ENCODE assay signal across 24 cellular contexts in the genomic region with DNA sequence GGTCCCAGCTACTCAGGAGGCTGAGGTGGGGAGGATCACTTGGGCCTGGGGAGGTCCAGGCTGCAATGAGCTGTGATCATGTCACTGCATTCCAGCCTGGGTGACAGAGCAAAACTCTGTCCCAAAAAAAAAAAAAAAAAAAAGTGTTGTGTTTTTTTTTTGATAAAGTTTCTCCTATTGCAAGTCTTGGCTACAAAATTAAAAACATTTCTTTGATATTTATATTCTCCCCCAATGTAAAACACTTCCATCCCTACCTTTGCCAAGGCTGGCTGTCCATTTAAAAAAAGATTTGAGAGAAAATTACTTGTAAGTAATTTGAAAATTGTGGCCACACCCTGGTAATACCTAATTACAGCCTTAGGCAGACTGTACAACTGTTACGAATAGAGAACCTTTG. TPM values are rescaled to one million over a fixed set of nuclear protein-coding genes. Genes with fewer than 3 reads are reported as not detected.
A peak's percentile ranks its signal among the peaks of the same experiment; 100 is the strongest.
DNase-seq lines count a peak whose midpoint lies in the region; ATAC-seq, FAIRE-seq and TF ChIP-seq lines count a peak whose summit lies in the region.
"Had no signal": no experiment of that assay in that cellular context is flagged by ENCODE, and none has a peak within 500 bp of the region (broad histone marks: within the 10 kb centered on the region; RNA-seq: fewer than 3 reads in every experiment).

No MANE protein-coding gene starts in this region.

- no peak for TF ChIP-seq POLR2A in K562 (conservative IDR thresholded peaks at IDR 0.05)

- H3K4me3 ChIP-seq in left ventricle myocardium inferior (no peak overlapping the region), heart right ventricle (no peak overlapping the region), K562 (no peak overlapping the region)
- H3K4me3 ChIP-seq: A549, GM12878 had no signal

- TF ChIP-seq CTCF in left ventricle myocardium inferior (IDR thresholded peaks at IDR 0.05; ENCODE audit: borderline replicate concordance) (no peak), heart right ventricle (IDR thresholded peaks at IDR 0.05) (no peak), K562 (IDR thresholded peaks at IDR 0.05 in 2 of 3, conservative IDR thresholded peaks at IDR 0.05 in 1 of 3; ENCODE audit: insufficient read depth in 2 of 3, low read depth in 1 of 3, low read length in 3 of 3) (no peak)

- POLR2A ChIA-PET in K562 (lab: Yijun Ruan, JAX), result interaction anchor here (1.0 to 7.7 kb wide), 3 partner anchors 10 to 13 kb away, joined by 3 to 35 read pairs (median 9); a partner anchor contains a TSS

- H3K27ac ChIP-seq in left ventricle myocardium inferior (replicated peaks), result peak overlapping the region; percentile 56
- H3K27ac ChIP-seq in heart right ventricle, result peak overlapping the region in 2 of 10 donors; percentile 33 to 72
- H3K27ac ChIP-seq in K562 (ENCODE audit: extremely low read depth, low read depth, low read length), result no peak overlapping the region
- H3K27ac ChIP-seq: 22Rv1; A549; BLaER1 treated with 17β-estradiol and CSF1 and Interleukin-3, amounts not matched to agents 10 nM and 100 nM; C4-2B had no signal

- CTCF ChIA-PET in K562 (lab: Yijun Ruan, JAX; ENCODE audit: low intra/inter-chr PET ratio), result no interaction called here

- BruUV-seq in K562 (replicated peaks; lab: Mats Ljungman, UMichigan), result no TSS peak

- no peak overlapping the region for H3K4me2 ChIP-seq in K562 (ENCODE audit: insufficient read depth, low read length)
- H3K4me2 ChIP-seq: A549; BLaER1 treated with 17β-estradiol and CSF1 and Interleukin-3, amounts not matched to agents 10 nM and 100 nM had no signal

- H3K27me3 ChIP-seq in left ventricle myocardium inferior (ENCODE audit: low read depth), result no peaks in the 10 kb centered on the region
- no peaks in the 10 kb centered on the region for H3K27me3 ChIP-seq in heart right ventricle
- no peaks in the 10 kb centered on the region for H3K27me3 ChIP-seq in K562 (ENCODE audit: control insufficient read depth in 2 of 2, insufficient read depth in 2 of 2, low read length in 2 of 2)

- in situ Hi-C loops in K562 (cut with MboI), result no loop called here

- DNase-seq in left ventricle myocardium inferior (no peak), heart right ventricle (no peak), K562 (ENCODE audit: extremely low read depth in 1 of 4, low spot score in 3 of 4) (no peak), mesenteric fat pad (ENCODE audit: low spot score) (no peak), DMS 273 treated with DMSO at 0.1 percent for 48 hours (lab: John Stamatoyannopoulos, UW) (no peak)
- DNase-seq: AML-193; Caco-2; Calu3; CD4-positive, alpha-beta T cell; CD8-positive, alpha-beta T cell; DMS153; DMS53; DMS79; DND-41; EL; GDM1 had no signal

- H4K20me1 ChIP-seq in K562 (replicated peaks; ENCODE audit: control insufficient read depth, insufficient read depth, low read length), result no peaks in the 10 kb centered on the region
- H4K20me1 ChIP-seq: BLaER1 treated with 17β-estradiol and CSF1 and Interleukin-3, amounts not matched to agents 10 nM and 100 nM had no signal

- H3K9me3 ChIP-seq in left ventricle myocardium inferior (replicated peaks), result peaks cover 49% of the 10 kb centered on the region
- peaks cover 9 to 51% (median 35%) of the 10 kb centered on the region in 11 donors for H3K9me3 ChIP-seq in heart right ventricle
- H3K9me3 ChIP-seq in K562 (replicated peaks; ENCODE audit: control insufficient read depth, insufficient read depth, low read depth, low read length), result peaks cover 32% of the 10 kb centered on the region

- no peak for TF ChIP-seq EP300 in K562 (IDR thresholded peaks at IDR 0.05; ENCODE audit: low read length)

- no peak overlapping the region for H2AFZ ChIP-seq in K562 (ENCODE audit: low read depth, low read length)

- intact Hi-C loops in left ventricle myocardium inferior (cut with micrococcal nuclease), result no loop called here
- intact Hi-C loops in heart right ventricle (cut with DNase I), result no loop called here
- intact Hi-C loops in K562 (cut with micrococcal nuclease), result no loop called here

- peaks cover 52% of the 10 kb centered on the region for H3K36me3 ChIP-seq in left ventricle myocardium inferior
- H3K36me3 ChIP-seq in heart right ventricle, result peaks cover 15 to 56% (median 48%) of the 10 kb centered on the region in 9 donors
- H3K36me3 ChIP-seq in K562 (ENCODE audit: control insufficient read depth, insufficient read depth, low read length), result peaks cover 38% of the 10 kb centered on the region

- 92 to 94% methylated on average over 1 of the region's 1 CpG for WGBS in heart right ventricle, 2 donors
- 35% methylated on average over 1 of the region's 1 CpG for WGBS in K562 (ENCODE audit: insufficient coverage, low coverage, missing lambda C conversion rate)

- no peak for ATAC-seq in heart right ventricle
- ATAC-seq in K562, result no peak
- ATAC-seq: A549; CD8-positive, alpha-beta T cell; GM12878 had no signal

- FAIRE-seq in K562 (lab: Jason Lieb, UNC), result no peak
- FAIRE-seq: A549, D721Med, GM12878, GM12892, GM18507 had no signal

- no peaks in the 10 kb centered on the region for H3K9me1 ChIP-seq in K562 (ENCODE audit: control insufficient read depth, insufficient read depth, low read length)

- H3K9ac ChIP-seq in K562 (ENCODE audit: insufficient read depth in 1 of 2, low read depth in 2 of 2, low read length in 2 of 2), result no peak overlapping the region
- H3K9ac ChIP-seq: BLaER1 treated with 17β-estradiol and CSF1 and Interleukin-3, amounts not matched to agents 10 nM and 100 nM had no signal

- peaks cover 16% of the 10 kb centered on the region for H3K4me1 ChIP-seq in left ventricle myocardium inferior
- H3K4me1 ChIP-seq in heart right ventricle, result peaks cover 0 to 20% (median 4%) of the 10 kb centered on the region in 9 donors
- no peaks in the 10 kb centered on the region; a peak in 1 of 5 replicates for H3K4me1 ChIP-seq in K562 (replicated peaks in 1 of 2; ENCODE audit: control insufficient read depth in 2 of 2, insufficient read depth in 2 of 2, low read length in 2 of 2)
- H3K4me1 ChIP-seq: A549, Caco-2 had no signal

- H3K79me2 ChIP-seq in K562 (ENCODE audit: control insufficient read depth, insufficient read depth, low read length), result no peaks in the 10 kb centered on the region

- no peak for TF ChIP-seq RAD21 in K562 (CRISPR knock-in tag; conservative IDR thresholded peaks at IDR 0.05 in 1 of 2, IDR thresholded peaks at IDR 0.05 in 1 of 2)

RNA-seq across cellular contexts. Expression of a gene that starts 11.3 kb away (rescaled TPM):
- total RNA-seq in left ventricle myocardium inferior, result 11.8 TPM
- total RNA-seq in heart right ventricle, result 10 to 100 TPM in 9 of 10 donors, 1 to 10 TPM in 1; 9.4 to 25.5 (median 16.3) TPM
- polyA plus RNA-seq in heart right ventricle, result 1 to 10 TPM; 3.3 to 4.2 TPM
- total RNA-seq in K562 (2011; cell fraction: chromatin; rRNA removed; ENCODE audit: low replicate concordance), result 10.7 and 18.5 TPM in 2 replicates
- 8.7 and 9.7 TPM in 2 replicates for total RNA-seq in K562 (2011; cell fraction: nucleolus; rRNA removed)
- 11.4 and 13.0 TPM in 2 replicates for total RNA-seq in K562 (2011; cell fraction: nucleoplasm; rRNA removed)
- 6.2 and 7.0 TPM in 2 replicates for total RNA-seq in K562 (2014; rRNA removed)
- total RNA-seq in K562 (2014; rRNA removed; fragmentation: Illumina TruSeq; extraction: Trizol), result 8.3 and 9.4 TPM in 2 replicates
- total RNA-seq in K562 (2015; rRNA removed; fragmentation: Illumina TruSeq; extraction: Trizol), result 11.3 and 11.9 TPM in 2 replicates
- total RNA-seq in K562 (2021), result 6.9 and 7.4 TPM in 2 replicates
- 8.0 and 9.7 TPM in 2 replicates for polyA plus RNA-seq in K562 (2011; rRNA removed)
- 2.4 and 6.8 TPM in 2 replicates for polyA plus RNA-seq in K562 (2011; cell fraction: cytosol; rRNA removed)
- 9.0 and 14.4 TPM in 2 replicates for polyA plus RNA-seq in K562 (2011; cell fraction: nucleus; rRNA removed)
- polyA plus RNA-seq in K562 (2012), result 4.6 and 5.2 TPM in 2 replicates
- 6.8 and 7.3 TPM in 2 replicates for polyA plus RNA-seq in K562 (2014; fragmentation: Illumina TruSeq; extraction: Trizol)
- 1 to 10 TPM; 2.1 to 3.3 TPM for polyA plus RNA-seq in K562 (2014; fragmentation: Nextera tagmentation; extraction: Ambion mirVana)
- 3.8 and 4.5 TPM in 2 replicates for polyA plus RNA-seq in K562 (2014; rRNA removed)
- 18.1 and 28.7 TPM in 2 replicates for polyA minus RNA-seq in K562 (2011; rRNA and poly(A)+ RNA removed)
- 7.3 and 7.8 TPM in 2 replicates for polyA minus RNA-seq in K562 (2011; cell fraction: cytosol; rRNA and poly(A)+ RNA removed)
- 7.9 and 17.7 TPM in 2 replicates for polyA minus RNA-seq in K562 (2011; cell fraction: nucleus; rRNA and poly(A)+ RNA removed)
- 18.8 TPM for total RNA-seq in mesenteric fat pad

RNA-seq across cellular contexts. Expression of a gene that starts 14.2 kb away (rescaled TPM):
- total RNA-seq in left ventricle myocardium inferior (54.6 TPM), heart right ventricle (10 to 100 TPM; 56.7 to 72.7 (median 66.4) TPM), K562 (2014; rRNA removed) (212 and 244 TPM in 2 replicates), K562 (2014; rRNA removed; fragmentation: Illumina TruSeq; extraction: Trizol) (301 and 338 TPM in 2 replicates), K562 (2015; rRNA removed; fragmentation: Illumina TruSeq; extraction: Trizol) (321 and 351 TPM in 2 replicates), K562 (2021) (238 and 253 TPM in 2 replicates), mesenteric fat pad (111 TPM)
- polyA plus RNA-seq in heart right ventricle (10 to 100 TPM; 44.6 to 60.3 TPM), K562 (2011; rRNA removed) (270 and 360 TPM in 2 replicates), K562 (2014; fragmentation: Illumina TruSeq; extraction: Trizol) (318 and 372 TPM in 2 replicates), K562 (2014; fragmentation: Nextera tagmentation; extraction: Ambion mirVana) (10 to 100 TPM; 80.9 to 93.4 TPM), K562 (2014; rRNA removed) (321 and 349 TPM in 2 replicates)
- 99.0 and 265 TPM in 2 replicates for total RNA-seq in K562 (2011; cell fraction: chromatin; rRNA removed; ENCODE audit: low replicate concordance)
- total RNA-seq in K562 (2011; cell fraction: nucleolus; rRNA removed), result 46.7 and 67.2 TPM in 2 replicates
- total RNA-seq in K562 (2011; cell fraction: nucleoplasm; rRNA removed), result 120 and 158 TPM in 2 replicates
- 81.4 and 163 TPM in 2 replicates for polyA plus RNA-seq in K562 (2011; cell fraction: cytosol; rRNA removed)
- polyA plus RNA-seq in K562 (2011; cell fraction: nucleus; rRNA removed), result 58.1 and 89.0 TPM in 2 replicates
- 153 and 259 TPM in 2 replicates for polyA plus RNA-seq in K562 (2012)
- 270 and 312 TPM in 2 replicates for polyA minus RNA-seq in K562 (2011; rRNA and poly(A)+ RNA removed)
- 94.9 and 109 TPM in 2 replicates for polyA minus RNA-seq in K562 (2011; cell fraction: cytosol; rRNA and poly(A)+ RNA removed)
- 78.8 and 184 TPM in 2 replicates for polyA minus RNA-seq in K562 (2011; cell fraction: nucleus; rRNA and poly(A)+ RNA removed)
